Comparison of ENCODE assay signal across 9 cellular contexts in the genomic region with DNA sequence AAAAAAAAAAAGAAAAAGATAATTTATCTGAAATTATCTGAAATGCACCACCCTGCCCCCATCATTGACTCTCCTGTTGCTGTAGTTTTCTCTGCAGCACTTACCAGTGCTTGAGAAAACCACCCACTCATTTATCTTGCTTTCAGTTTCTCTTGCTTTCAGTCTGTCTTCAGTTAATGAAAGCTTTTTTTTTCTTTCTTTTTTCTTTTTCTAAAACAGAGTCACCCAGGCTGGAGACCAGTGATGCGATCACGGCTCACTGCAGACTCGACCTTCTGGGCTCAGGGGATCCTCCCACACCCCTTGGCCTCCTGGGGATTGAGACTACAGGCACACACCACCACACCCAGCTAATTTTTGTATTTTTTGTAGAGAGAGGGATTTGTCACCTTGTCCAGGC. TPM values are rescaled to one million over a fixed set of nuclear protein-coding genes. Genes with fewer than 3 reads are reported as not detected.
DNase-seq lines count a peak whose midpoint lies in the region; ATAC-seq and TF ChIP-seq lines count a peak whose summit lies in the region.
"Had no signal": no experiment of that assay in that cellular context is flagged by ENCODE, and none has a peak within 500 bp of the region (broad histone marks: within the 10 kb centered on the region; RNA-seq: fewer than 3 reads in every experiment).

No MANE protein-coding gene starts in this region.

- H3K36me3 Mint-ChIP-seq in WTC11, result no peaks in the 10 kb centered on the region

- POLR2A ChIA-PET in WTC11 (lab: Charles Lee), result no interaction called here

- H3K27ac Mint-ChIP-seq in WTC11, result no peak overlapping the region

- H3K9me3 Mint-ChIP-seq in WTC11, result no peaks in the 10 kb centered on the region

- ATAC-seq in GM19025 (IDR thresholded peaks at IDR 0.05; ENCODE audit: low read depth, unreplicated experiment), result peak; percentile 65
- peak; percentile 62 for ATAC-seq in HG02981 (IDR thresholded peaks at IDR 0.05; ENCODE audit: unreplicated experiment)
- ATAC-seq in WTC11, result no peak

- peaks cover 8% of the 10 kb centered on the region for H3K4me1 Mint-ChIP-seq in WTC11

- H3K27ac ChIP-seq in VCaP, result peak overlapping the region; percentile 90
- H3K27ac ChIP-seq: SK-N-MC had no signal

- TF ChIP-seq CTCF in VCaP (conservative IDR thresholded peaks at IDR 0.05), result no peak
- TF ChIP-seq CTCF in WTC11 (IDR thresholded peaks at IDR 0.05), result no peak

- DNase-seq in iris pigment epithelial cell (ENCODE audit: low read depth) (peak; percentile 61), WTC11 (ENCODE audit: low spot score) (no peak), ecto neural progenitor cell (ENCODE audit: low spot score) (no peak), GDM1 (lab: John Stamatoyannopoulos, UW) (no peak)
- DNase-seq in effector CD4-positive, alpha-beta T cell, result no peak

- H3K4me3 Mint-ChIP-seq in WTC11, result no peak overlapping the region

- CTCF ChIA-PET in WTC11 (lab: Charles Lee), result no interaction called here

- H3K27me3 Mint-ChIP-seq in WTC11 (ENCODE audit: low read depth), result peaks cover 14% of the 10 kb centered on the region

TF ChIP-seq in WTC11, 78 proteins besides CTCF, POLR2A, EP300 and RAD21:
- no peak for TF ChIP-seq FOXP1 (CRISPR knock-in tag; IDR thresholded peaks at IDR 0.05; ENCODE audit: borderline replicate concordance)
TF ChIP-seq in WTC11: peak in this region for 0.

RNA-seq across cellular contexts. Expression of a gene that starts 4.3 kb away (rescaled TPM):
- 8.6 to 14.3 TPM (median 11.8 TPM) in 3 replicates for total RNA-seq in WTC11 (2021)

RNA-seq across cellular contexts. Expression of a gene that starts 15.5 kb away (rescaled TPM):
- total RNA-seq in WTC11 (2021), result 12.6 to 13.2 TPM (median 12.7 TPM) in 3 replicates

RNA-seq across cellular contexts. Expression of a gene that starts 22.7 kb away (rescaled TPM):
- total RNA-seq in WTC11 (2021), result 70.9 to 86.0 TPM (median 73.4 TPM) in 3 replicates

RNA-seq across cellular contexts. Expression of a gene that starts 43.1 kb away (rescaled TPM):
- total RNA-seq in WTC11 (2021), result 16.0 to 18.0 TPM (median 17.4 TPM) in 3 replicates

RNA-seq across cellular contexts. Expression of a gene that starts 52.8 kb away (rescaled TPM):
- total RNA-seq in WTC11 (2021), result 56.4 to 64.1 TPM (median 61.7 TPM) in 3 replicates
